29 cellular contexts compared by ENCODE assay signal in the genomic region with DNA sequence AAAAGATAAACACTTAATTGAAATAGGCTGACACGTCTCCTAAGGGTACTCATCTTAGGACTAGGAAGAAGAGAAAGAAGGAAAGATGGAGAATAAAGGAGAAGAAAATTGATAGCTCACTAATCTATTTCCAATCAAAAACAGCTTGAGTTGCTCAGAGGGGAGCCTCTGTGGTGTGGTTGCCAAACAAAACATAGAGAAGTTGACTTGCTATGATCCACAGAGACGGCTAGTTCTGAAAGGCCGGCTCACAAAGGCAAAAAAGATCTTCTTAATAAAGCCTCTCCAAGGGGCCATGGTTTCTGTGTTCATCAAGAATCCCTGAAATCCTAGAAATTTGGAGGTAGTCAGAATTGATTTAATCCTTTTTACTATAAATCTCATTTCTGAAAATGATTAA.
"Had no signal": no experiment of that assay in that cellular context is flagged by ENCODE, and none has a peak within 500 bp of the region (broad histone marks: within the 10 kb centered on the region; RNA-seq: fewer than 3 reads in every experiment).

No MANE protein-coding gene starts in this region.

- H3K27me3 ChIP-seq: heart right ventricle, ovary, sigmoid colon, thyroid gland, upper lobe of left lung, vagina had no signal

- H3K27ac ChIP-seq: heart right ventricle, ovary, sigmoid colon, thyroid gland, upper lobe of left lung, vagina, VCaP had no signal

- H3K4me2 ChIP-seq: smooth muscle cell had no signal

- H3K9me3 Mint-ChIP-seq: activated naive CD4-positive, alpha-beta T cell treated with anti-CD3 and anti-CD28 coated beads, Interleukin-2, amount 50 U/mL, for 72 hours; activated T-cell treated with anti-CD3 and anti-CD28 coated beads, Interleukin-2, amount 50 U/mL, for 72 hours; brain; effector memory CD8-positive, alpha-beta T cell; natural killer cell treated with Interleukin-12 subunit alpha and Interleukin-12 subunit beta and Interleukin-15 and Interleukin-18, amount 100 ng/mL, for 72 hours; stimulated activated memory B cell treated with anti-CD40 and anti-IgM and Interleukin-4, amounts not matched to agents 10 μg/mL and 1 μg/mL and 100 μg/mL, for 72 hours; stimulated activated naive CD8-positive, alpha-beta T cell treated with anti-CD3 and anti-CD28 coated beads, Interleukin-15, amount 100 ng/mL, for 72 hours had no signal

- H3K27ac Mint-ChIP-seq: activated T-cell treated with anti-CD3 and anti-CD28 coated beads, Interleukin-2, amount 50 U/mL, for 72 hours; effector memory CD8-positive, alpha-beta T cell; natural killer cell treated with Interleukin-12 subunit alpha and Interleukin-12 subunit beta and Interleukin-15 and Interleukin-18, amount 100 ng/mL, for 72 hours; progenitor cell of endocrine pancreas; stimulated activated memory B cell treated with anti-CD40 and anti-IgM and Interleukin-4, amounts not matched to agents 10 μg/mL and 1 μg/mL and 100 μg/mL, for 72 hours; stimulated activated naive CD8-positive, alpha-beta T cell treated with anti-CD3 and anti-CD28 coated beads, Interleukin-15, amount 100 ng/mL, for 72 hours had no signal

- ATAC-seq: activated naive CD4-positive, alpha-beta T cell treated with anti-CD3 and anti-CD28 coated beads, Interleukin-2, amount 50 U/mL, for 72 hours; activated T-cell treated with anti-CD3 and anti-CD28 coated beads, Interleukin-2, amount 50 U/mL, for 72 hours; effector memory CD8-positive, alpha-beta T cell; heart right ventricle; left ventricle myocardium superior; mucosa of descending colon; natural killer cell treated with Interleukin-12 subunit alpha and Interleukin-12 subunit beta and Interleukin-15 and Interleukin-18, amount 100 ng/mL, for 72 hours; stimulated activated memory B cell treated with anti-CD40 and anti-IgM and Interleukin-4, amounts not matched to agents 10 μg/mL and 1 μg/mL and 100 μg/mL, for 72 hours; stimulated activated naive CD8-positive, alpha-beta T cell treated with anti-CD3 and anti-CD28 coated beads, Interleukin-15, amount 100 ng/mL, for 72 hours had no signal

- H3K9me3 ChIP-seq: heart right ventricle, mucosa of descending colon, ovary, sigmoid colon, thyroid gland, upper lobe of left lung, vagina had no signal

- DNase-seq: activated CD4-positive, alpha-beta T cell treated with anti-CD3 and anti-CD28 coated beads for 4 hours; activated CD4-positive, alpha-beta T cell treated with anti-CD3 and anti-CD28 coated beads, Interleukin-2, amount 50 U/mL, for 4 hours; activated naive CD4-positive, alpha-beta T cell; activated T-cell treated with anti-CD3 and anti-CD28 coated beads for 4 hours; activated T-cell treated with anti-CD3 and anti-CD28 coated beads, Interleukin-2, amount 50 U/mL, for 72 hours; cortex of kidney; effector memory CD8-positive, alpha-beta T cell; erythroblast; foreskin melanocyte; heart right ventricle; left ventricle myocardium superior; mucosa of descending colon; ovary; sigmoid colon; stimulated activated CD4-positive, alpha-beta T cell treated with anti-CD3 and anti-CD28 coated beads, Interleukin-1b, Interleukin-23, amount 100 ng/mL, for 48 hours; stimulated activated CD4-positive, alpha-beta T cell treated with anti-CD3 and anti-CD28 coated beads, Interleukin-4, amount 100 ng/mL, for 4 hours; stimulated activated CD8-positive, alpha-beta memory T cell treated with anti-CD3 and anti-CD28 coated beads, Interleukin-4, amount 100 ng/mL, for 48 hours; stimulated activated naive CD8-positive, alpha-beta T cell treated with anti-CD3 and anti-CD28 coated beads, Interleukin-15, amount 100 ng/mL, for 72 hours; thyroid gland; upper lobe of left lung had no signal

- H3K4me3 Mint-ChIP-seq: activated T-cell treated with anti-CD3 and anti-CD28 coated beads, Interleukin-2, amount 50 U/mL, for 72 hours; brain; effector memory CD8-positive, alpha-beta T cell; natural killer cell treated with Interleukin-12 subunit alpha and Interleukin-12 subunit beta and Interleukin-15 and Interleukin-18, amount 100 ng/mL, for 72 hours; stimulated activated memory B cell treated with anti-CD40 and anti-IgM and Interleukin-4, amounts not matched to agents 10 μg/mL and 1 μg/mL and 100 μg/mL, for 72 hours; stimulated activated naive CD8-positive, alpha-beta T cell treated with anti-CD3 and anti-CD28 coated beads, Interleukin-15, amount 100 ng/mL, for 72 hours had no signal

- H3K36me3 Mint-ChIP-seq: activated naive CD4-positive, alpha-beta T cell treated with anti-CD3 and anti-CD28 coated beads, Interleukin-2, amount 50 U/mL, for 72 hours; brain; natural killer cell treated with Interleukin-12 subunit alpha and Interleukin-12 subunit beta and Interleukin-15 and Interleukin-18, amount 100 ng/mL, for 72 hours; stimulated activated memory B cell treated with anti-CD40 and anti-IgM and Interleukin-4, amounts not matched to agents 10 μg/mL and 1 μg/mL and 100 μg/mL, for 72 hours had no signal

- H3K27me3 Mint-ChIP-seq: brain, progenitor cell of endocrine pancreas had no signal

- H3K36me3 ChIP-seq: heart right ventricle, ovary, sigmoid colon, thyroid gland, upper lobe of left lung, vagina had no signal

- H3K4me3 ChIP-seq: heart right ventricle, mucosa of descending colon, ovary, sigmoid colon, smooth muscle cell, thyroid gland, upper lobe of left lung, vagina had no signal

- FAIRE-seq: islet of Langerhans had no signal

- H3K4me1 ChIP-seq: upper lobe of left lung had no signal

- H3K4me1 Mint-ChIP-seq: stimulated activated memory B cell treated with anti-CD40 and anti-IgM and Interleukin-4, amounts not matched to agents 10 μg/mL and 1 μg/mL and 100 μg/mL, for 72 hours; stimulated activated naive CD8-positive, alpha-beta T cell treated with anti-CD3 and anti-CD28 coated beads, Interleukin-15, amount 100 ng/mL, for 72 hours had no signal
